1 cellular context compared by ENCODE assay signal in genomic region chr6:14440891-14441358, GRCh38.
TF ChIP-seq lines count a peak whose summit lies in the region.

No MANE protein-coding gene starts in this region.

TF ChIP-seq in IMR-90, 13 proteins besides CTCF, POLR2A, EP300 and RAD21:
- TF ChIP-seq FOS (IDR thresholded peaks at IDR 0.05; ENCODE audit: low read depth, low read length) = no peak
